ENCODE assay signal across 1 cellular context in genomic region chr1:33319949-33320618, GRCh38.
TF ChIP-seq lines count a peak whose summit lies in the region.

No MANE protein-coding gene starts in this region.

TF ChIP-seq in HCT116, 20 proteins besides CTCF, POLR2A, EP300 and RAD21:
- TF ChIP-seq SIN3A (IDR thresholded peaks at IDR 0.05; ENCODE audit: low read depth) (no peak), POLR2AphosphoS5 (IDR thresholded peaks at IDR 0.05; ENCODE audit: low read depth, low read length) (no peak), EZH2phosphoT487 (IDR thresholded peaks at IDR 0.05; ENCODE audit: borderline replicate concordance) (no peak), YY1 (IDR thresholded peaks at IDR 0.05; ENCODE audit: extremely low read depth, insufficient replicate concordance, low read depth, low read length) (no peak), ATF3 (IDR thresholded peaks at IDR 0.05) (no peak), CEBPB (IDR thresholded peaks at IDR 0.05; ENCODE audit: low read depth) (no peak), SP1 (IDR thresholded peaks at IDR 0.05; ENCODE audit: low read depth) (no peak), REST (IDR thresholded peaks at IDR 0.05; ENCODE audit: low read depth) (no peak), ZBTB33 (IDR thresholded peaks at IDR 0.05; ENCODE audit: extremely low read depth, insufficient replicate concordance, low read length) (no peak), EZH2 (IDR thresholded peaks at IDR 0.05) (no peak)
